Comparison of ENCODE assay signal across 8 cellular contexts in the genomic region with DNA sequence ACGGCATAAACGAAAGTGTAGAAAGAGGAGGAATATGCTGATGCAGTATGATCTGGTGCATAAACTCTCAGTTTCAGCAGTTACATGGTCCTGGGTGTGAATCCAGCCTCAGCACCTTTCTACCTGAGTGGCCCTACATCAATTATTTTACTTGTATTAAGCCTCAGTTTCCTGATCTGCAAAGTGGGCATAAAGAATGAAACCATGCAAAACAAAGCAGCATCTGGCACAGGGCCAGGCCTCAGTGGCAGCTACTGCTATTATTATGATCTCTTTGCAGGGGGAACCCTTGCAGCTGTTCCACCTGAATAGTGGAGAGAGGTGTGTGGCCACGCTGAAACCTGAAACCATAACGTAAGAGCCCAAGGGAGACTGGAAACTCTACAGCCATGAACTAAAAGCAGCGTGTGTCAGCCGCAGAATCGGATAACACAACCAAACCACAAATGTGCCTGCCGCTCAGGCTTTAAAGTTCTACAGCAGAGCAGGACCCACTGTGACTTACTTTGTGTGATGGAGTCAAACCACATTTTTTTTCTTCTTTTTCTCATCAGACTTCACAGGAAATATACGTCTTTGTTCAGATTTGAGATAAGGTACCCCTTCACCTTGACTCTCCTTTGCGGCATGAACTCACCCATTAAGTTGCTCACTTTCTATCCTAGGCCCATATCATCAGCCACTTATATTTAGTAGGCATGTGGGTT. TPM values are rescaled to one million over a fixed set of nuclear protein-coding genes. Genes with fewer than 3 reads are reported as not detected.
DNase-seq lines count a peak whose midpoint lies in the region; ATAC-seq and TF ChIP-seq lines count a peak whose summit lies in the region.

No MANE protein-coding gene starts in this region.

- H3K9me3 ChIP-seq in BE2C (no peaks in the 10 kb centered on the region), esophagus muscularis mucosa (no peaks in the 10 kb centered on the region)

- POLR2A ChIA-PET in T-cell (lab: Charles Lee): interaction anchor here (0.6 to 4.2 kb wide), 14 partner anchors 9 to 74 kb away, joined by 3 to 52 read pairs (median 4); partner anchors contain the start of gene FOS (in 1 of the 2)

- CTCF ChIA-PET in T-cell (lab: Charles Lee): interaction anchor here (0.6 to 3.9 kb wide), 7 partner anchors 10 to 52 kb away, joined by 3 to 32 read pairs (median 4); no protein-coding TSS in a partner anchor

- peaks cover 59 to 68% (median 66%) of the 10 kb centered on the region in 3 donors for H3K4me1 Mint-ChIP-seq in T-cell

- H3K4me3 Mint-ChIP-seq in T-cell: peak overlapping the region; percentile 43 to 72 (median 44)

- ATAC-seq in GM19467 (IDR thresholded peaks at IDR 0.05; ENCODE audit: unreplicated experiment) (peak; percentile 82), HG03521 (IDR thresholded peaks at IDR 0.05; ENCODE audit: unreplicated experiment) (peak; percentile 71), T-cell (replicated peaks in 1 of 4) (peak; percentile 80 to 89 (median 88))

- no peaks in the 10 kb centered on the region for H3K27me3 Mint-ChIP-seq in T-cell

- no peak for TF ChIP-seq POLR2A in esophagus muscularis mucosa (IDR thresholded peaks at IDR 0.05; ENCODE audit: low read depth)

- H3K27me3 ChIP-seq in BE2C: no peaks in the 10 kb centered on the region
- H3K27me3 ChIP-seq in esophagus muscularis mucosa: no peaks in the 10 kb centered on the region

- TF ChIP-seq CTCF in BE2C (IDR thresholded peaks at IDR 0.05; ENCODE audit: low read depth, low read length) (no peak), esophagus muscularis mucosa (IDR thresholded peaks at IDR 0.05) (no peak)

- H3K36me3 Mint-ChIP-seq in T-cell: no peaks in the 10 kb centered on the region

- no peak overlapping the region for H3K27ac ChIP-seq in esophagus muscularis mucosa (replicated peaks in 1 of 4)

- whole genome bisulfite sequencing in esophagus muscularis mucosa: 60% methylated on average over 10 of the region's 10 CpGs

- no peak for TF ChIP-seq EP300 in esophagus muscularis mucosa (IDR thresholded peaks at IDR 0.05)

- H3K4me3 ChIP-seq in BE2C (ENCODE audit: low read depth, low read length) (no peak overlapping the region), esophagus muscularis mucosa (no peak overlapping the region)

- intact Hi-C loops in esophagus muscularis mucosa (cut with DNase I): no loop called here

- DNase-seq in COLO668 (lab: John Stamatoyannopoulos, UW; ENCODE audit: unreplicated experiment) (peak; percentile 86), T-cell (peak; percentile 47 to 96 (median 85)), amniotic epithelial cell (ENCODE audit: low read depth) (peak; percentile 61), BE2C (no peak), esophagus muscularis mucosa (ENCODE audit: extremely low spot score) (no peak)
- peak; percentile 34 to 54 for DNase-seq in stimulated activated CD4-positive, alpha-beta T cell treated with anti-CD3 and anti-CD28 coated beads, Interleukin-1b, Interleukin-23, amount 100 ng/mL, for 1 hour (ENCODE audit: low read depth in 2 of 2)

- H3K27ac Mint-ChIP-seq in T-cell: peak overlapping the region; percentile 85 to 88

- H3K4me1 ChIP-seq in BE2C (no peaks in the 10 kb centered on the region), esophagus muscularis mucosa (peaks cover 0 to 5% (median under 1%) of the 10 kb centered on the region in 4 donors)

- H3K9me3 Mint-ChIP-seq in T-cell: no peaks in the 10 kb centered on the region

- H3K36me3 ChIP-seq in BE2C: no peaks in the 10 kb centered on the region
- H3K36me3 ChIP-seq in esophagus muscularis mucosa: no peaks in the 10 kb centered on the region

RNA-seq across cellular contexts. Expression of gene FOS, which starts 29.2 kb away (rescaled TPM):
- total RNA-seq in T-cell: 1,000 to 10,000 TPM in 2 of 5 donors, 10 to 100 TPM in 3; 20.4 to 2,951 (median 27.1) TPM
- polyA plus RNA-seq in BE2C (2012; ENCODE audit: insufficient read depth, insufficient read length, low read depth): 5.2 TPM
- 100 to 1,000 TPM in 2 of 4 donors, 10 to 100 TPM in 2; 68.6 to 695 (median 143) TPM for total RNA-seq in esophagus muscularis mucosa

Comparison
In these comparisons a context has a peak if more than half of its experiments do, and no peak if none do; other contexts are left out.
1. DNase-seq: peak in COLO668 (single experiment), T-cell (34 of 34), amniotic epithelial cell (single experiment) and stimulated activated CD4-positive, alpha-beta T cell treated with anti-CD3 and anti-CD28 coated beads, Interleukin-1b, Interleukin-23, amount 100 ng/mL, for 1 hour (2 of 2); none in BE2C (single experiment) and esophagus muscularis mucosa (single experiment).
2. Peak in every context shown above with its lines, with median percentiles within 50 percentile points of each other: ATAC-seq.